9 cellular contexts compared by ENCODE assay signal in genomic region chr2:25309402-25309801, GRCh38. TPM values are rescaled to one million over a fixed set of nuclear protein-coding genes. Genes with fewer than 3 reads are reported as not detected.
DNase-seq lines count a peak whose midpoint lies in the region; ATAC-seq, FAIRE-seq and TF ChIP-seq lines count a peak whose summit lies in the region.
"Had no signal": no experiment of that assay in that cellular context is flagged by ENCODE, and none has a peak within 500 bp of the region (broad histone marks: within the 10 kb centered on the region; RNA-seq: fewer than 3 reads in every experiment).

No MANE protein-coding gene starts in this region.

- FAIRE-seq in A549 (lab: Jason Lieb, UNC), result peak; percentile 13
- peak; percentile 86 for FAIRE-seq in H1 (lab: Jason Lieb, UNC)
- FAIRE-seq: pancreas had no signal

- TF ChIP-seq RAD21 in A549 (conservative IDR thresholded peaks at IDR 0.05 in 1 of 2, IDR thresholded peaks at IDR 0.05 in 1 of 2) (peak; percentile 56 to 69), H1 (IDR thresholded peaks at IDR 0.05 in 1 of 2, conservative IDR thresholded peaks at IDR 0.05 in 1 of 2; ENCODE audit: low read depth in 2 of 2, low read length in 2 of 2) (peak; percentile 77 to 81)

- H3K14ac ChIP-seq in H1 (ENCODE audit: insufficient read length), result no peak overlapping the region

- no peak overlapping the region for H3K4me3 ChIP-seq in A549
- H3K4me3 ChIP-seq in H1 (ENCODE audit: extremely low read depth in 1 of 4, insufficient read depth in 2 of 4, low read depth in 3 of 4, low read length in 4 of 4), result no peak overlapping the region
- H3K4me3 ChIP-seq: pancreas had no signal

- H3K27ac Mint-ChIP-seq in neural crest cell (ENCODE audit: unreplicated experiment), result no peak overlapping the region

- H2BK15ac ChIP-seq in H1 (ENCODE audit: low read length), result no peak overlapping the region

- POLR2A ChIA-PET in A549 (lab: Yijun Ruan, JAX), result no interaction called here
- POLR2A ChIA-PET in H1 (lab: Charles Lee; ENCODE audit: partially characterized antibody), result interaction anchor here (0.6 to 1.7 kb wide), 3 partner anchors 25 to 59 kb away, joined by 3 to 5 read pairs (median 3); no protein-coding TSS in a partner anchor

- no peak overlapping the region for H3K23ac ChIP-seq in H1 (ENCODE audit: insufficient read length)

- CTCF ChIA-PET in A549 (lab: Yijun Ruan, JAX), result interaction anchor here (0.6 to 4.6 kb wide), 39 partner anchors 8 to 542 kb away, joined by 3 to 22 read pairs (median 4); no protein-coding TSS in a partner anchor
- CTCF ChIA-PET in H1 (lab: Charles Lee; ENCODE audit: partially characterized antibody), result interaction anchor here (0.6 to 15.1 kb wide), 51 partner anchors 8 to 399 kb away, joined by 3 to 178 read pairs (median 4); partner anchors contain the start of gene DNMT3A

- WGBS in A549 (ENCODE audit: missing lambda C conversion rate), result 61% methylated on average over 10 of the region's 10 CpGs
- 67% methylated on average over 10 of the region's 10 CpGs; no CpG with 5 or more reads in 1 of the 2 experiments for WGBS in H1 (ENCODE audit: extremely low coverage in 1 of 2, insufficient coverage in 1 of 2, insufficient read length in 1 of 2, insufficient replicate concordance in 2 of 2, low coverage in 1 of 2, low lambda C conversion rate in 2 of 2, missing lambda C conversion rate in 1 of 2), 2 experiments

- H3K27me3 ChIP-seq in H1 (replicated peaks in 1 of 4; ENCODE audit: control insufficient read depth in 3 of 4, extremely low read depth in 1 of 4, insufficient read depth in 3 of 4, low read length in 3 of 4), result no peaks in the 10 kb centered on the region
- H3K27me3 ChIP-seq: pancreas had no signal

- no peaks in the 10 kb centered on the region for H3K36me3 Mint-ChIP-seq in neural crest cell (ENCODE audit: low read depth)

- no peak overlapping the region for H3K56ac ChIP-seq in H1 (replicated peaks; ENCODE audit: insufficient read length, low read depth, low read length)

- no peak for TF ChIP-seq POLR2A in A549 (IDR thresholded peaks at IDR 0.05; ENCODE audit: low read length)
- no peak for TF ChIP-seq POLR2A in H1 (IDR thresholded peaks at IDR 0.05; ENCODE audit: control extremely low read depth in 1 of 2, low read depth in 2 of 2, low read length in 2 of 2)

- no peaks in the 10 kb centered on the region for H3K23me2 ChIP-seq in H1 (ENCODE audit: low read depth, low read length)

- H2AFZ ChIP-seq in H1 (ENCODE audit: low read length), result no peak overlapping the region

- H3K4me1 Mint-ChIP-seq in neural crest cell, result peaks cover 26% of the 10 kb centered on the region

- peak overlapping the region; percentile 41; the same call in 1 of the 2 replicates for H4K8ac ChIP-seq in H1 (ENCODE audit: extremely low read depth, insufficient read depth, low read length)

- H2BK120ac ChIP-seq in H1 (replicated peaks; ENCODE audit: low read depth, low read length), result no peak overlapping the region

- no peak overlapping the region for H2BK20ac ChIP-seq in H1 (ENCODE audit: low read length)

- no peak overlapping the region for H4K5ac ChIP-seq in H1 (ENCODE audit: insufficient read length, low read depth, low read length)

- H3K27ac ChIP-seq in A549 (no peak overlapping the region), H1 (ENCODE audit: low read depth, low read length) (no peak overlapping the region)

- no peaks in the 10 kb centered on the region for H3K27me3 Mint-ChIP-seq in neural crest cell (ENCODE audit: low read depth)

- H3K4me2 ChIP-seq in A549 (no peak overlapping the region), H1 (ENCODE audit: insufficient read depth in 1 of 2, low read depth in 2 of 2, low read length in 2 of 2) (no peak overlapping the region)

- no peak overlapping the region for H3K4ac ChIP-seq in H1 (replicated peaks; ENCODE audit: insufficient read length, low read depth, low read length)

- no peak overlapping the region for H3K4me3 Mint-ChIP-seq in neural crest cell

- H3K18ac ChIP-seq in H1 (ENCODE audit: extremely low read depth, low read length), result no peak overlapping the region

- no peaks in the 10 kb centered on the region for H3K4me1 ChIP-seq in A549
- peaks cover 11 to 45% (median 38%) of the 10 kb centered on the region in 4 experiments for H3K4me1 ChIP-seq in H1 (replicated peaks in 1 of 4; ENCODE audit: control insufficient read depth in 3 of 4, insufficient read depth in 4 of 4, low read length in 3 of 4)

- no peak overlapping the region for H4K91ac ChIP-seq in H1 (replicated peaks; ENCODE audit: insufficient read length, low read length)

- H2BK5ac ChIP-seq in H1 (ENCODE audit: low read depth, low read length), result no peak overlapping the region; the same call in 1 of the 2 replicates

- H3K79me1 ChIP-seq in H1 (ENCODE audit: low read depth, low read length), result no peaks in the 10 kb centered on the region

- H2AK5ac ChIP-seq in H1 (ENCODE audit: low read depth, low read length), result peak overlapping the region; percentile 47; the same call in 1 of the 2 replicates

- H3K9me3 Mint-ChIP-seq in neural crest cell, result no peaks in the 10 kb centered on the region

- H3K9ac ChIP-seq in H1 (replicated peaks in 1 of 4; ENCODE audit: extremely low read depth in 1 of 4, low read depth in 3 of 4, low read length in 3 of 4), result no peak overlapping the region

- H4K20me1 ChIP-seq in H1 (replicated peaks in 1 of 2; ENCODE audit: control insufficient read depth in 1 of 2, insufficient read depth in 2 of 2, low read length in 2 of 2), result no peaks in the 10 kb centered on the region

- no peaks in the 10 kb centered on the region for H3K79me2 ChIP-seq in H1 (ENCODE audit: control insufficient read depth in 1 of 2, insufficient read depth in 2 of 2, low read length in 2 of 2)

- no peak for TF ChIP-seq EP300 in A549 (IDR thresholded peaks at IDR 0.05)
- no peak for TF ChIP-seq EP300 in H1 (IDR thresholded peaks at IDR 0.05; ENCODE audit: borderline replicate concordance in 1 of 2, low read depth in 2 of 2, low read length in 2 of 2)

- no peaks in the 10 kb centered on the region for H3K36me3 ChIP-seq in H1 (ENCODE audit: control insufficient read depth in 2 of 4, insufficient read depth in 4 of 4, low read length in 3 of 4)
- H3K36me3 ChIP-seq: pancreas had no signal

- peak overlapping the region; percentile 22; the same call in 1 of the 2 replicates for H2BK12ac ChIP-seq in H1 (ENCODE audit: low read depth, low read length)

- ATAC-seq in A549 (peak; percentile 65 to 88; a peak in 5 of 6 replicates), HG02852 (IDR thresholded peaks at IDR 0.05; ENCODE audit: unreplicated experiment) (no peak)
- ATAC-seq: pancreas had no signal

- peak; percentile 73 to 78 for DNase-seq in A549 (ENCODE audit: low read depth in 1 of 2, low spot score in 1 of 2)
- DNase-seq in NCI-H510A (lab: John Stamatoyannopoulos, UW), result peak; percentile 24
- DNase-seq in activated CD4-positive, alpha-beta T cell treated with anti-CD3 and anti-CD28 coated beads, Interleukin-2, amount 50 U/mL, for 48 hours, result peak; percentile 71 to 77
- peak; percentile 69 to 85 for DNase-seq in H1 (ENCODE audit: low read depth in 1 of 2, low spot score in 2 of 2)
- DNase-seq in neural crest cell (ENCODE audit: low read depth, low spot score), result peak; percentile 64
- no peak for DNase-seq in GM19240 (ENCODE audit: insufficient read length, low spot score)

- peak; percentile 65 for TF ChIP-seq CTCF in A549 (IDR thresholded peaks at IDR 0.05)
- TF ChIP-seq CTCF in GM12872 (IDR thresholded peaks at IDR 0.05; ENCODE audit: insufficient read depth, low read depth, low read length), result peak; percentile 79
- peak in 2 of 3 experiments; percentile 70 to 87; a peak in 3 of 4 replicates for TF ChIP-seq CTCF in H1 (IDR thresholded peaks at IDR 0.05; ENCODE audit: control extremely low read depth in 1 of 3, insufficient read depth in 1 of 3, low read depth in 1 of 3, low read length in 3 of 3)
- peak; percentile 63 for TF ChIP-seq CTCF in neural crest cell (conservative IDR thresholded peaks at IDR 0.05)

- H3K9me3 ChIP-seq in A549 (no peaks in the 10 kb centered on the region), H1 (ENCODE audit: insufficient read depth in 2 of 2, low read depth in 1 of 2, low read length in 1 of 2) (no peaks in the 10 kb centered on the region)
- H3K9me3 ChIP-seq: pancreas had no signal

TF ChIP-seq in A549, 52 proteins besides CTCF, POLR2A, EP300 and RAD21:
- TF ChIP-seq KDM5A (IDR thresholded peaks at IDR 0.05) (no peak), SMC3 (IDR thresholded peaks at IDR 0.05) (peak; percentile 55), ZFP36 (IDR thresholded peaks at IDR 0.05; ENCODE audit: borderline replicate concordance, partially characterized antibody) (peak; percentile 90)

TF ChIP-seq in H1, 55 proteins besides CTCF, POLR2A, EP300 and RAD21 (continues in another document):
- TF ChIP-seq ATF2 (IDR thresholded peaks at IDR 0.05; ENCODE audit: low read length), result no peak
- no peak for TF ChIP-seq ZNF274 (IDR thresholded peaks at IDR 0.05; ENCODE audit: borderline replicate concordance, extremely low read depth, low read length)
- TF ChIP-seq RXRA (IDR thresholded peaks at IDR 0.05; ENCODE audit: insufficient read depth, low read depth, low read length), result no peak
- TF ChIP-seq CHD1 (IDR thresholded peaks at IDR 0.05; ENCODE audit: low read depth, low read length), result no peak

RNA-seq across cellular contexts. Expression of gene DNMT3A, which starts 32.3 kb away (rescaled TPM):
- polyA plus RNA-seq in A549 (2011; rRNA removed) (4.4 and 5.7 TPM in 2 replicates), A549 (2017; fragmentation: RNase III; extraction: RNeasy Plus Mini Kit Qiagen cat#74134 plus additional on column Dnase treatment) (8.1 to 12.2 TPM (median 11.9 TPM) in 3 replicates), H1 (2011; rRNA removed) (33.6 and 50.8 TPM in 2 replicates)
- polyA plus RNA-seq in A549 (2012; cell fraction: cytosol; rRNA removed), result 2.3 and 4.0 TPM in 2 replicates
- polyA plus RNA-seq in A549 (2012; cell fraction: nucleus; rRNA removed), result 8.3 and 13.3 TPM in 2 replicates
- 16.5 and 23.3 TPM in 2 replicates for polyA minus RNA-seq in A549 (2011; rRNA and poly(A)+ RNA removed)
- total RNA-seq in H1 (2021; fragmentation: NEBNext Ultra II Directional; extraction: Animal tissue kit (Norgen Biotek cat#: 25700)), result 162 and 178 TPM in 2 replicates
- 36.6 TPM for polyA plus RNA-seq in H1 (2011; cell fraction: cytosol; rRNA removed)
- 120 TPM for polyA plus RNA-seq in H1 (2011; cell fraction: nucleus; rRNA removed)
- polyA plus RNA-seq in H1 (2012, experiment 1 of 2), result 95.4 to 118 TPM (median 100 TPM) in 4 replicates
- 19.1 TPM for polyA plus RNA-seq in H1 (2012, experiment 2 of 2)
- 58.9 TPM for polyA plus RNA-seq in H1 (2013, experiment 1 of 2)
- 54.4 TPM for polyA plus RNA-seq in H1 (2013, experiment 2 of 2)
- 80.2 and 102 TPM in 2 replicates for polyA minus RNA-seq in H1 (2011; rRNA and poly(A)+ RNA removed)
- polyA minus RNA-seq in H1 (2011; cell fraction: cytosol; rRNA and poly(A)+ RNA removed), result 99.8 TPM
- polyA minus RNA-seq in H1 (2011; cell fraction: nucleus; rRNA and poly(A)+ RNA removed), result 85.2 TPM
- 113 and 114 TPM in 2 replicates for total RNA-seq in neural crest cell

Comparison
In these comparisons a context has a peak if more than half of its experiments do, and no peak if none do; other contexts are left out.
1. Of the 18 proteins assayed by ChIP-seq in both H1 and A549: peak only in H1: KDM1A; only in A549: none; in both: CTCF and RAD21; in neither: 15.